ENCODE assay signal across 31 cellular contexts in the genomic region with DNA sequence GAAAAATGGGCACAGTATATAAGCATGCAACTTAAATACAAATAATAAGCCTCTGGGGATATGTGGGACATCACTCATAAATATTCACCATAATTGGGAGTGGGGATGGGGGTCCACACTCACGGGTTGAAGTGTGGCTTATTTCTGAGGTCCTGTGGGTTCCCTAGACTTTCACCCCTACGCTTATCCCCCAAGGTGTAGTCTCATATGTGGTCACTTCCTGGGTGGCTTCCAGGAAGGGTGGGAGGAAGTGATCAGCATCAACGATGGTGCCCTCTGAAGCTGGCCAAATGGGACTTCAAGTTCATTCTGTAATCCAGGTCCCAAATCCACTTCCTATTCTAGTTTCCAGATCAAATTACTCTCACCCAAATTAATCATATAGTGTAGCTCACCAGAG. TPM values are rescaled to one million over a fixed set of nuclear protein-coding genes. Genes with fewer than 3 reads are reported as not detected.
DNase-seq lines count a peak whose midpoint lies in the region; ATAC-seq, FAIRE-seq and TF ChIP-seq lines count a peak whose summit lies in the region.
"Had no signal": no experiment of that assay in that cellular context is flagged by ENCODE, and none has a peak within 500 bp of the region (broad histone marks: within the 10 kb centered on the region; RNA-seq: fewer than 3 reads in every experiment).

No MANE protein-coding gene starts in this region.

- H3K27me3 ChIP-seq in CD4-positive, alpha-beta T cell (ENCODE audit: control insufficient read depth, insufficient read depth, low read length), result no peaks in the 10 kb centered on the region
- H3K27me3 ChIP-seq in RWPE2 (ENCODE audit: insufficient read depth, poor library complexity, severe bottlenecking), result no peaks in the 10 kb centered on the region
- H3K27me3 ChIP-seq: heart left ventricle, left lung, transverse colon had no signal

- no peaks in the 10 kb centered on the region for H3K9me3 Mint-ChIP-seq in CD4-positive, alpha-beta T cell
- H3K9me3 Mint-ChIP-seq in naive thymus-derived CD8-positive, alpha-beta T cell, result no peaks in the 10 kb centered on the region
- no peaks in the 10 kb centered on the region for H3K9me3 Mint-ChIP-seq in activated T-helper 17 cell treated with anti-CD3 and anti-CD28 coated beads, Interleukin-2, amount 50 U/mL, for 72 hours
- H3K9me3 Mint-ChIP-seq in nephron progenitor cell, result no peaks in the 10 kb centered on the region
- H3K9me3 Mint-ChIP-seq: activated CD4-positive, alpha-beta memory T cell treated with anti-CD3 and anti-CD28 coated beads for 36 hours; activated T-helper 2 cell treated with anti-CD3 and anti-CD28 coated beads, Interferon-gamma antibody, Interleukin-2, Interleukin-4, amounts not matched to agents 10 μg/mL and 5 μg/mL and 100 μg/mL, durations not matched to agents 14 hours and 24 hours and 36 hours; dendritic cell treated with granulocyte-macrophage colony-stimulating factor and Interleukin-4, amounts not matched to agents 40 ng/mL and 50 ng/mL, for 4 days had no signal

- peak overlapping the region; percentile 72 for H3K27ac Mint-ChIP-seq in CD4-positive, alpha-beta T cell
- peak overlapping the region in 7 of 10 donors; percentile 1 to 77 (median 53) for H3K27ac Mint-ChIP-seq in naive thymus-derived CD8-positive, alpha-beta T cell
- no peak overlapping the region for H3K27ac Mint-ChIP-seq in activated T-helper 17 cell treated with anti-CD3 and anti-CD28 coated beads, Interleukin-2, amount 50 U/mL, for 72 hours
- no peak overlapping the region for H3K27ac Mint-ChIP-seq in nephron progenitor cell
- H3K27ac Mint-ChIP-seq: activated CD4-positive, alpha-beta memory T cell treated with anti-CD3 and anti-CD28 coated beads for 36 hours; activated naive CD8-positive, alpha-beta T cell; activated T-helper 2 cell treated with anti-CD3 and anti-CD28 coated beads, Interferon-gamma antibody, Interleukin-2, Interleukin-4, amounts not matched to agents 10 μg/mL and 5 μg/mL and 100 μg/mL, durations not matched to agents 14 hours and 24 hours and 36 hours; dendritic cell treated with granulocyte-macrophage colony-stimulating factor and Interleukin-4, amounts not matched to agents 40 ng/mL and 50 ng/mL, for 4 days had no signal

- no peak for DNase-seq in CD4-positive, alpha-beta T cell
- DNase-seq in GM12891 (ENCODE audit: insufficient read length, low spot score) (no peak), RWPE2 (ENCODE audit: low spot score) (no peak), nephron progenitor cell (no peak)
- no peak for DNase-seq in naive thymus-derived CD8-positive, alpha-beta T cell
- no peak for DNase-seq in stimulated activated CD4-positive, alpha-beta T cell treated with anti-CD3 and anti-CD28 coated beads, Interleukin-4, amount 100 ng/mL, for 4 hours
- DNase-seq: activated CD4-positive, alpha-beta memory T cell treated with anti-CD3 and anti-CD28 coated beads for 36 hours; Caco-2; central memory CD4-positive, alpha-beta T cell; DMS79; foreskin melanocyte; GM23248; heart left ventricle; IMR-90; islet precursor cell; left lung; mesenchymal stem cell; NCI-H146; NCI-H2107; NCI-H446 treated with DMSO at 0.1 percent for 48 hours; NCI-H82; SHP77; T-helper 2 cell; transverse colon had no signal

- CTCF ChIA-PET in CD4-positive, alpha-beta T cell (lab: Charles Lee), result no interaction called here

- no peaks in the 10 kb centered on the region for H3K27me3 Mint-ChIP-seq in CD4-positive, alpha-beta T cell
- no peaks in the 10 kb centered on the region for H3K27me3 Mint-ChIP-seq in naive thymus-derived CD8-positive, alpha-beta T cell
- no peaks in the 10 kb centered on the region for H3K27me3 Mint-ChIP-seq in activated T-helper 17 cell treated with anti-CD3 and anti-CD28 coated beads, Interleukin-2, amount 50 U/mL, for 72 hours
- H3K27me3 Mint-ChIP-seq in nephron progenitor cell (ENCODE audit: low read depth, poor library complexity), result peaks cover 3% of the 10 kb centered on the region
- H3K27me3 Mint-ChIP-seq: activated CD4-positive, alpha-beta memory T cell treated with anti-CD3 and anti-CD28 coated beads for 36 hours; activated naive CD8-positive, alpha-beta T cell; dendritic cell treated with granulocyte-macrophage colony-stimulating factor and Interleukin-4, amounts not matched to agents 40 ng/mL and 50 ng/mL, for 4 days; progenitor cell of endocrine pancreas had no signal

- peaks cover 48% of the 10 kb centered on the region for H3K36me3 ChIP-seq in RWPE2 (ENCODE audit: low read depth)

- peaks cover 13% of the 10 kb centered on the region for H3K4me1 ChIP-seq in RWPE2 (ENCODE audit: insufficient read depth, poor library complexity, severe bottlenecking)
- H3K4me1 ChIP-seq: Caco-2 had no signal

- no peak for FAIRE-seq in GM12891 (lab: Jason Lieb, UNC)

- intact Hi-C loops in CD4-positive, alpha-beta T cell (cut with DNase I, micrococcal nuclease), result no loop called here

- ATAC-seq in CD4-positive, alpha-beta T cell (ENCODE audit: poor library complexity), result no peak
- peak; percentile 12; the same call in 2 of the 3 replicates for ATAC-seq in RWPE2 (ENCODE audit: low read depth)
- ATAC-seq in naive thymus-derived CD8-positive, alpha-beta T cell, result peak; percentile 5 to 17
- ATAC-seq in activated T-helper 17 cell treated with anti-CD3 and anti-CD28 coated beads, Interleukin-2, amount 50 U/mL, for 72 hours (replicated peaks), result no peak
- ATAC-seq: heart left ventricle, left lung, sciatic nerve had no signal

- H3K4me3 ChIP-seq in RWPE2 (ENCODE audit: severe bottlenecking), result no peak overlapping the region
- H3K4me3 ChIP-seq: GM23248, heart left ventricle, left lung, transverse colon had no signal

- POLR2A ChIA-PET in CD4-positive, alpha-beta T cell (lab: Charles Lee), result interaction anchor here (0.9 to 1.0 kb wide), 2 partner anchors 21 to 120 kb away, joined by 3 to 4 read pairs; partner anchors contain the start of gene ATP5F1E
- POLR2A ChIA-PET in naive thymus-derived CD8-positive, alpha-beta T cell (lab: Charles Lee), result no interaction called here

- H3K36me3 Mint-ChIP-seq in CD4-positive, alpha-beta T cell (ENCODE audit: low read depth), result peaks cover 58% of the 10 kb centered on the region
- H3K36me3 Mint-ChIP-seq in naive thymus-derived CD8-positive, alpha-beta T cell, result peaks cover 3 to 55% (median 35%) of the 10 kb centered on the region in 3 donors
- H3K36me3 Mint-ChIP-seq in activated T-helper 17 cell treated with anti-CD3 and anti-CD28 coated beads, Interleukin-2, amount 50 U/mL, for 72 hours (ENCODE audit: low read depth), result peaks cover 55% of the 10 kb centered on the region
- H3K36me3 Mint-ChIP-seq in nephron progenitor cell (ENCODE audit: low read depth), result peaks cover 58% of the 10 kb centered on the region

- no peak overlapping the region for H3K27ac ChIP-seq in CD4-positive, alpha-beta T cell (ENCODE audit: low read depth, low read length)
- no peak overlapping the region for H3K27ac ChIP-seq in RWPE2 (ENCODE audit: poor library complexity, severe bottlenecking)
- H3K27ac ChIP-seq: C4-2B, GM23248, heart left ventricle, left lung, transverse colon had no signal

- no peak for TF ChIP-seq POLR2A in GM12891 (IDR thresholded peaks at IDR 0.05; ENCODE audit: low read depth, low read length)

- no peak overlapping the region for H3K4me3 Mint-ChIP-seq in CD4-positive, alpha-beta T cell
- H3K4me3 Mint-ChIP-seq in naive thymus-derived CD8-positive, alpha-beta T cell, result no peak overlapping the region
- no peak overlapping the region for H3K4me3 Mint-ChIP-seq in activated T-helper 17 cell treated with anti-CD3 and anti-CD28 coated beads, Interleukin-2, amount 50 U/mL, for 72 hours
- no peak overlapping the region for H3K4me3 Mint-ChIP-seq in nephron progenitor cell
- H3K4me3 Mint-ChIP-seq: activated CD4-positive, alpha-beta memory T cell treated with anti-CD3 and anti-CD28 coated beads for 36 hours; activated naive CD8-positive, alpha-beta T cell; dendritic cell treated with granulocyte-macrophage colony-stimulating factor and Interleukin-4, amounts not matched to agents 40 ng/mL and 50 ng/mL, for 4 days had no signal

- no peak for TF ChIP-seq CTCF in CD4-positive, alpha-beta T cell (IDR thresholded peaks at IDR 0.05)
- TF ChIP-seq CTCF in RWPE2 (IDR thresholded peaks at IDR 0.05; ENCODE audit: poor library complexity, severe bottlenecking) (no peak), nephron progenitor cell (IDR thresholded peaks at IDR 0.05) (no peak)

- peaks cover 46% of the 10 kb centered on the region for H3K4me1 Mint-ChIP-seq in CD4-positive, alpha-beta T cell (ENCODE audit: low read depth)
- peaks cover 22 to 46% (median 45%) of the 10 kb centered on the region in 4 donors for H3K4me1 Mint-ChIP-seq in naive thymus-derived CD8-positive, alpha-beta T cell
- H3K4me1 Mint-ChIP-seq in activated T-helper 17 cell treated with anti-CD3 and anti-CD28 coated beads, Interleukin-2, amount 50 U/mL, for 72 hours, result peaks cover 14% of the 10 kb centered on the region
- H3K4me1 Mint-ChIP-seq in nephron progenitor cell, result peaks cover 21% of the 10 kb centered on the region

- H3K9me3 ChIP-seq in CD4-positive, alpha-beta T cell (ENCODE audit: control insufficient read depth, low read length), result no peaks in the 10 kb centered on the region
- no peaks in the 10 kb centered on the region for H3K9me3 ChIP-seq in RWPE2 (ENCODE audit: severe bottlenecking)
- H3K9me3 ChIP-seq: Caco-2, left lung, transverse colon had no signal

TF ChIP-seq in GM12891, 5 proteins besides CTCF, POLR2A, EP300 and RAD21:
- TF ChIP-seq PAX5 (IDR thresholded peaks at IDR 0.05; ENCODE audit: insufficient read depth, low read length, severe bottlenecking) (no peak), POLR2AphosphoS5 (IDR thresholded peaks at IDR 0.05; ENCODE audit: low read depth, low read length) (peak; percentile 67; the same call in 1 of the 2 replicates), POU2F2 (IDR thresholded peaks at IDR 0.05; ENCODE audit: low read depth, low read length) (no peak), SPI1 (IDR thresholded peaks at IDR 0.05; ENCODE audit: low read depth, low read length) (0 out of 2 replicates have a peak, but pooled peaks have one; percentile 17), TAF1 (IDR thresholded peaks at IDR 0.05; ENCODE audit: low read depth, low read length) (no peak)

RNA-seq across cellular contexts. Expression of gene GNAS, which starts 59.5 kb away (rescaled TPM):
- 1,000 to 10,000 TPM; 1,245 to 1,317 TPM for total RNA-seq in CD4-positive, alpha-beta T cell
- polyA plus RNA-seq in GM12891 (2012; ENCODE audit: low read depth, missing spikeins), result 544 TPM
- 100 to 1,000 TPM; 695 to 756 TPM for total RNA-seq in naive thymus-derived CD8-positive, alpha-beta T cell
- 100 to 1,000 TPM; 155 to 247 (median 169) TPM for polyA plus RNA-seq in naive thymus-derived CD8-positive, alpha-beta T cell
- 100 to 1,000 TPM; 412 to 688 TPM for total RNA-seq in activated T-helper 17 cell treated with anti-CD3 and anti-CD28 coated beads, Interleukin-2, amount 50 U/mL, for 72 hours

Comparison
In these comparisons a context has a peak if more than half of its experiments do, and no peak if none do; other contexts are left out.
1. ATAC-seq: peak in RWPE2 (single experiment) and naive thymus-derived CD8-positive, alpha-beta T cell (2 of 2); none in CD4-positive, alpha-beta T cell (single experiment) and activated T-helper 17 cell treated with anti-CD3 and anti-CD28 coated beads, Interleukin-2, amount 50 U/mL, for 72 hours (single experiment).
2. H3K27ac Mint-ChIP-seq: peak in CD4-positive, alpha-beta T cell (single experiment) and naive thymus-derived CD8-positive, alpha-beta T cell (7 of 10); none in activated T-helper 17 cell treated with anti-CD3 and anti-CD28 coated beads, Interleukin-2, amount 50 U/mL, for 72 hours (single experiment) and nephron progenitor cell (single experiment).